ENCODE assay signal across 16 cellular contexts in the genomic region with DNA sequence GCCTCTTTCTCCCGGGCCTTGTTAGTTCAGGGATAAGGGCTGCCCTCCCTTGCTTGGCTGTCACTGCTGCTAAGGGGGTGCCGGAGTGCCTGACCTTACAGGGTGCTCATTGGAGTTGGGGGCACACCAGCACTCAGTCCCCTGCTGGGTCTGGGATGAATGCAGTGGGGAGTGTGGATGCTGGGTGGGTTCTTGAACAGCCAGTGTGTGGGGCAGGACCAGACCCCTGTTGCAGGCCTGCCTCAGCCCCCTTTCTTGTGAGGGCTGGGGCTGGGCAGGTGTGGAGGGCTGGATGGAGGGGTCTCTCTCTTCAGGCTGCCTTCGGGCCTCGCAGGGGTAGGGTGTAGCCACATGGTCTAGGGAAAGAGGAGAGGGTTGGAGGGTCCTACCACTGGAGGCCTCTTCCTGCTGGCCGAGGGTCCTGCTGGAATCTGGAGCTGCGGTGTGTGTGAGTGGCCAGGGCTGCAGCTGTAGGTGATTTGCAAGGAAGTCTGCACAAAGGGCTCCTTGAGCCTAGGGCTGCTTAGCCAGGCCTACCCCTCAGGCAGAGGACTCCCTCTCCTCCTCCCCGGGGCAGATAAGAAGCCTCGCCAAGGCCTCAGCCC. TPM values are rescaled to one million over a fixed set of nuclear protein-coding genes. Genes with fewer than 3 reads are reported as not detected.
DNase-seq lines count a peak whose midpoint lies in the region; ATAC-seq and TF ChIP-seq lines count a peak whose summit lies in the region.
"Had no signal": no experiment of that assay in that cellular context is flagged by ENCODE, and none has a peak within 500 bp of the region (broad histone marks: within the 10 kb centered on the region; RNA-seq: fewer than 3 reads in every experiment).

No MANE protein-coding gene starts in this region.

- WGBS in hepatocyte (ENCODE audit: low lambda C conversion rate, missing lambda C conversion rate) = 53% methylated on average over 8 of the region's 8 CpGs

- H2AFZ ChIP-seq in hepatocyte = no peak overlapping the region

- intact Hi-C loops in Caco-2 (cut with micrococcal nuclease; ENCODE audit: unreplicated experiment) = loop anchor here (2.0 kb wide), 1 partner anchor 64 kb away; no protein-coding TSS in a partner anchor
- intact Hi-C loops in posterior vena cava (cut with DNase I) = loop anchor here in 1 of 2 donors (10.0 kb wide), 1 partner anchor 96 kb away; no protein-coding TSS in a partner anchor

- H3K4me2 ChIP-seq in hepatocyte = peak overlapping the region; percentile 95

- DNase-seq in Caco-2 (no peak), RWPE1 (ENCODE audit: low spot score) (no peak), hepatocyte (ENCODE audit: low spot score) (no peak), posterior vena cava (ENCODE audit: low spot score) (peak; percentile 48), kidney glomerular epithelial cell (lab: John Stamatoyannopoulos, UW) (no peak), NCI-H446 treated with DMSO at 0.1 percent for 48 hours (lab: John Stamatoyannopoulos, UW) (no peak)
- DNase-seq: activated CD8-positive, alpha-beta T cell treated with anti-CD3 and anti-CD28 coated beads, Interleukin-2, amount 10 ng/mL, durations not matched to agents 7 days and 5 days; activated gamma-delta T cell treated with Interleukin-2 at 50 U/mL for 16 hours; left cardiac atrium; NCI-H2081 treated with DMSO at 0.1 percent for 48 hours; NCI-H82; nephron progenitor cell; small intestine had no signal

- ATAC-seq in esophagus mucosa = no peak
- ATAC-seq in GM18517 (IDR thresholded peaks at IDR 0.05; ENCODE audit: unreplicated experiment) = no peak
- ATAC-seq: activated CD8-positive, alpha-beta T cell treated with anti-CD3 and anti-CD28 coated beads, Interleukin-2, amount 10 ng/mL, durations not matched to agents 7 days and 5 days had no signal

- H3K27me3 ChIP-seq in Caco-2 (replicated peaks; ENCODE audit: control insufficient read depth, insufficient read depth, low read length) (no peaks in the 10 kb centered on the region), hepatocyte (peaks cover 2% of the 10 kb centered on the region)

- BruUV-seq in Caco-2 (replicated peaks; lab: Mats Ljungman, UMichigan) = no TSS peak

- peaks cover 34% of the 10 kb centered on the region for H3K4me1 Mint-ChIP-seq in Caco-2 (ENCODE audit: low read depth, unreplicated experiment)

- peak overlapping the region; percentile 85 for H3K4me3 Mint-ChIP-seq in Caco-2 (ENCODE audit: unreplicated experiment)
- H3K4me3 Mint-ChIP-seq: activated CD8-positive, alpha-beta T cell treated with anti-CD3 and anti-CD28 coated beads, Interleukin-2, amount 10 ng/mL, durations not matched to agents 7 days and 5 days; nephron progenitor cell had no signal

- H3K9me3 ChIP-seq in Caco-2 (no peaks in the 10 kb centered on the region), hepatocyte (ENCODE audit: low read depth) (no peaks in the 10 kb centered on the region)

- no peaks in the 10 kb centered on the region for H3K9me2 ChIP-seq in hepatocyte (replicated peaks; ENCODE audit: insufficient read depth)

- peak overlapping the region; percentile 87 for H3K4me3 ChIP-seq in Caco-2 (ENCODE audit: low read depth, low read length)
- no peak overlapping the region for H3K4me3 ChIP-seq in hepatocyte
- H3K4me3 ChIP-seq: SJSA1 had no signal

- peak overlapping the region; percentile 62 for H3K27ac ChIP-seq in RWPE1
- H3K27ac ChIP-seq in hepatocyte = peak overlapping the region; percentile 86
- H3K27ac ChIP-seq: SJSA1 had no signal

- H3K79me2 ChIP-seq in hepatocyte = peaks cover 31% of the 10 kb centered on the region

- peaks cover 15% of the 10 kb centered on the region for H4K20me1 ChIP-seq in hepatocyte (ENCODE audit: insufficient read depth, poor library complexity, severe bottlenecking)

- no peak for TF ChIP-seq CTCF in Caco-2 (IDR thresholded peaks at IDR 0.05; ENCODE audit: insufficient read depth in 1 of 2, low read depth in 1 of 2, low read length in 1 of 2, severe bottlenecking in 1 of 2, unreplicated experiment in 1 of 2)
- TF ChIP-seq CTCF in RWPE1 (conservative IDR thresholded peaks at IDR 0.05; ENCODE audit: low read depth) = no peak
- TF ChIP-seq CTCF in hepatocyte (IDR thresholded peaks at IDR 0.05; ENCODE audit: poor library complexity) = no peak

- POLR2A ChIA-PET in Caco-2 (lab: Charles Lee) = interaction anchor here (1.7 kb wide), 1 partner anchor 75 kb away, joined by 6 read pairs; no protein-coding TSS in a partner anchor
- POLR2A ChIA-PET in RWPE1 (lab: Yijun Ruan, JAX; ENCODE audit: low non-redundant PET) = interaction anchor here (1.1 kb wide), 1 partner anchor 72 kb away, joined by 3 read pairs; no protein-coding TSS in a partner anchor

- H3K27me3 Mint-ChIP-seq in Caco-2 (ENCODE audit: insufficient read depth, unreplicated experiment) = no peaks in the 10 kb centered on the region

- H3K36me3 Mint-ChIP-seq in Caco-2 (ENCODE audit: insufficient read depth, unreplicated experiment) = peaks cover 42% of the 10 kb centered on the region

- H3K4me1 ChIP-seq in Caco-2 (peaks cover 47% of the 10 kb centered on the region), hepatocyte (ENCODE audit: insufficient read depth) (peaks cover 45% of the 10 kb centered on the region)

- H3K27ac Mint-ChIP-seq in Caco-2 (ENCODE audit: unreplicated experiment) = peak overlapping the region; percentile 45
- H3K27ac Mint-ChIP-seq: activated CD8-positive, alpha-beta T cell treated with anti-CD3 and anti-CD28 coated beads, Interleukin-2, amount 10 ng/mL, durations not matched to agents 7 days and 5 days; nephron progenitor cell had no signal

- H3K9me3 Mint-ChIP-seq in Caco-2 (ENCODE audit: unreplicated experiment) = no peaks in the 10 kb centered on the region
- H3K9me3 Mint-ChIP-seq: nephron progenitor cell had no signal

- H3K36me3 ChIP-seq in Caco-2 (ENCODE audit: control insufficient read depth, insufficient read depth, low read length) (peaks cover 3% of the 10 kb centered on the region), hepatocyte (replicated peaks; ENCODE audit: insufficient read depth, low read depth) (no peaks in the 10 kb centered on the region)
- H3K36me3 ChIP-seq: SJSA1 had no signal

- CTCF ChIA-PET in Caco-2 (lab: Charles Lee) (interaction anchor here (1.4 to 2.3 kb wide), 2 partner anchors 74 to 108 kb away, joined by 4 to 7 read pairs; partner anchors contain the start of gene CEBPG), RWPE1 (lab: Yijun Ruan, JAX) (interaction anchor here (0.6 to 0.9 kb wide), 2 partner anchors 12 to 64 kb away, joined by 4 read pairs; no protein-coding TSS in a partner anchor)

RNA-seq across cellular contexts. Expression of gene CEBPA, which starts 3.2 kb away (rescaled TPM):
- total RNA-seq in Caco-2 (2022) = 97.9 and 110 TPM in 2 replicates
- 151 and 160 TPM in 2 replicates for total RNA-seq in hepatocyte
- polyA plus RNA-seq in hepatocyte = 65.1 and 103 TPM in 2 replicates
- total RNA-seq in posterior vena cava = 1 to 10 TPM; 6.3 to 8.0 TPM
- total RNA-seq in esophagus mucosa = 18.3 TPM
